8 cellular contexts compared by ENCODE assay signal in the genomic region with DNA sequence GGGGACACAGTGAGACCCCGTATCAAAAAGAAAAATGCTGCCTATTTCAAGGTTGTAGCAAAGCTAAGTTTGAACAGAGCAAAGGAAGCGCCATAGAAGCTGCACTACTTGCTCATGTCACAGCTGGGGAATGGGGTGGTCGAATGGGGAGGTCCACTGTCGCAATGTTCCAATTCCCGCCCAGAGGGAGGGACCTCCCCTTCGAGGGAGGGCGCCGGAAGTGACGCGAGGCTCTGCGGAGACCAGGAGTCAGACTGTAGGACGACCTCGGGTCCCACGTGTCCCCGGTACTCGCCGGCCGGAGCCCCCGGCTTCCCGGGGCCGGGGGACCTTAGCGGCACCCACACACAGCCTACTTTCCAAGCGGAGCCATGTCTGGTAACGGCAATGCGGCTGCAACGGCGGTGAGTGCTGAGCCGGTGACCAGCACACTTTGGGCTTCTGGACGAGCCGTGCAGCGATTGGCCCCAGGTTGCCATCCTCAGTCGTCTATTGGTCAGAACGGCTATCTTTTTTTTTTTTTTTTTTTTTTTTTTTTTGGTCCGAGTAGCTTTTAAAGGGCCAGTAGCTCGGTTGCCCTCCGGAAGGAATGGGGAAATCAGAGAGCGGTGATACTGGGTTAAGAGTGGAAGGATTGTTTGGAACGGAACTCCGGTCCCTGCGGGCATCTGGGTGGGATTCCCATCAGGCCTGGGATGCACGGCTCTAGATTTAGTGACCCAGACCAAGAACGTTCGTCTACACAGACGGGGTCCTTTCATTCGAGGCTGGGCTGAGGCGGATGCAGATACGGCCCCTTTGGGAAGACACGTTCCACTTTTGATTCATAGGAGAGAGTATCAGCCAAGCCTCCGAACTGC. TPM values are rescaled to one million over a fixed set of nuclear protein-coding genes. Genes with fewer than 3 reads are reported as not detected.
A peak's percentile ranks its signal among the peaks of the same experiment; 100 is the strongest.
DNase-seq lines count a peak whose midpoint lies in the region; ATAC-seq and TF ChIP-seq lines count a peak whose summit lies in the region.

HMBS (plus strand) TSS at position 219 of the 860 bp plus-strand sequence; CDS start at position 372, 153 bp downstream.

- H3K4me3 ChIP-seq in choroid plexus epithelial cell (ENCODE audit: low read depth, low read length) = peak within 1 kb of the TSS; percentile 77

- POLR2A ChIA-PET in activated CD4-positive, alpha-beta T cell treated with anti-CD3 and anti-CD28 coated beads for 36 hours (lab: Charles Lee) = interaction anchor here (0.6 to 3.0 kb wide), 11 partner anchors 8 to 121 kb away, joined by 3 to 28 read pairs (median 8); partner anchors contain the start of genes C2CD2L, CBL, DPAGT1 and VPS11

- DNase-seq in Ammon's horn (ENCODE audit: low spot score) (peak; percentile 99), GM19238 (ENCODE audit: insufficient read length, low spot score) (peak; percentile 92), NCI-H524 (lab: John Stamatoyannopoulos, UW) (peak; percentile 90), choroid plexus epithelial cell (ENCODE audit: low read depth) (peak; percentile 91), kidney glomerular epithelial cell (lab: John Stamatoyannopoulos, UW) (peak; percentile 94)
- peak; percentile 96 for DNase-seq in activated CD4-positive, alpha-beta T cell treated with anti-CD3 and anti-CD28 coated beads for 36 hours
- DNase-seq in stimulated activated CD4-positive, alpha-beta T cell treated with anti-CD3 and anti-CD28 coated beads, Interleukin-1b, Interleukin-23, amount 100 ng/mL, for 1 hour (ENCODE audit: low read depth in 2 of 2) = peak; percentile 55 to 82

- no peaks in the 10 kb centered on the region for H3K27me3 Mint-ChIP-seq in activated CD4-positive, alpha-beta T cell treated with anti-CD3 and anti-CD28 coated beads for 36 hours

- no peak for TF ChIP-seq CTCF in choroid plexus epithelial cell (conservative IDR thresholded peaks at IDR 0.05; ENCODE audit: low read depth, low read length)

- H3K4me1 Mint-ChIP-seq in activated CD4-positive, alpha-beta T cell treated with anti-CD3 and anti-CD28 coated beads for 36 hours = peaks cover 22% of the 10 kb centered on the region

- H3K36me3 Mint-ChIP-seq in activated CD4-positive, alpha-beta T cell treated with anti-CD3 and anti-CD28 coated beads for 36 hours (ENCODE audit: low read depth) = peaks cover 7% of the 10 kb centered on the region

- intact Hi-C loops in activated CD4-positive, alpha-beta T cell treated with anti-CD3 and anti-CD28 coated beads for 36 hours (cut with DNase I, micrococcal nuclease) = loop anchor here (1.0 kb wide), 8 partner anchors 10 to 67 kb away; partner anchors contain the start of genes DPAGT1 (in 2 of the 2), VPS11 (in 2 of the 2), C2CD2L (in 1 of the 2) and HINFP (in 1 of the 2)

- CTCF ChIA-PET in activated CD4-positive, alpha-beta T cell treated with anti-CD3 and anti-CD28 coated beads for 36 hours (lab: Charles Lee) = interaction anchor here (0.6 to 2.6 kb wide), 16 partner anchors 11 to 271 kb away, joined by 3 to 12 read pairs (median 4); partner anchors contain the start of genes DPAGT1 and VPS11

- ATAC-seq in HG03442 (IDR thresholded peaks at IDR 0.05; ENCODE audit: unreplicated experiment) = peak; percentile 87
- ATAC-seq in activated CD4-positive, alpha-beta T cell treated with anti-CD3 and anti-CD28 coated beads for 36 hours = peak; percentile 94

- H3K27ac Mint-ChIP-seq in activated CD4-positive, alpha-beta T cell treated with anti-CD3 and anti-CD28 coated beads for 36 hours = peak within 1 kb of the TSS; percentile 92

- H3K4me3 Mint-ChIP-seq in activated CD4-positive, alpha-beta T cell treated with anti-CD3 and anti-CD28 coated beads for 36 hours = peak within 1 kb of the TSS; percentile 97

- no peaks in the 10 kb centered on the region for H3K9me3 Mint-ChIP-seq in activated CD4-positive, alpha-beta T cell treated with anti-CD3 and anti-CD28 coated beads for 36 hours (ENCODE audit: low read depth)

RNA-seq across cellular contexts. Expression of gene HMBS, which starts in this region (rescaled TPM):
- total RNA-seq in activated CD4-positive, alpha-beta T cell treated with anti-CD3 and anti-CD28 coated beads for 36 hours = 10 to 100 TPM; 39.8 to 41.8 TPM

Comparison
In these comparisons a context has a peak if more than half of its experiments do, and no peak if none do; other contexts are left out.
1. Peak in every context shown above with its lines: DNase-seq, ATAC-seq and H3K4me3 ChIP-seq.